14 cellular contexts compared by ENCODE assay signal in the genomic region with DNA sequence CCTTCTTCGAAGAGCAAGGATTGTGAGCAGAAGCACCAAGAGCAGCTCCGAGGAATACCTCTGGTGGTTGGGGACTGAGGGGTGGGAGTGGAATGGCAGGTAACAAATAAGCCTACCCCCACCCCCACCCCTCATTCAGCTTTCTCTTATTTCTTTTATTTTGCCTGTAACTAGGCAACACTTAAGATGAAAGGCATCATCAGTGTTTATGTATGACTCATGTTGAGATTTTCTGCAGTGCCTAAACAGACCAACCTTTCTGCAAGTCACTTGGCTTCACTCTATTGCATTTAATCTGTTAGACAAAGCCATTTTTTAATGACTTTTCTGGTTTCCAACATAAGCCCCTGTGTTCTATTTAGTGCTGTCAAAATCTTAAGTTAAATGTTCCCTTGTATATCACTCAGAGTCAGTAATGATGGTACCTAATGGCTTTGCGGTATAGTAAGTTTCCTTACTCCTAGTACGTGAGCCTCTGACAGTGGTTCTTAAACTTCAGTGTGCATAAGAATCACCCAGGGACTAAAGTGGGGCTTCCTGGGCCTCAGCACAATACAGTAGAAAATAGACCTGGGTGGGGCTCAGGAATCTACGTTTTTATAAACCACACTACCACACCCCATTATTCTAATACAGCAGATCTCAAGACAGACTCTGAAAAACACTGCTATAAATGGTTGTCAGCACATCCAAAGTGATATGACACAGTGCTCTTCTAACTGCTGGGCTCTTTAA. TPM values are rescaled to one million over a fixed set of nuclear protein-coding genes. Genes with fewer than 3 reads are reported as not detected.
DNase-seq lines count a peak whose midpoint lies in the region; ATAC-seq and TF ChIP-seq lines count a peak whose summit lies in the region.
"Had no signal": no experiment of that assay in that cellular context is flagged by ENCODE, and none has a peak within 500 bp of the region (broad histone marks: within the 10 kb centered on the region; RNA-seq: fewer than 3 reads in every experiment).

No MANE protein-coding gene starts in this region.

- DNase-seq in MCF 10A (ENCODE audit: unreplicated experiment) (peak; percentile 9), breast epithelium (ENCODE audit: low spot score in 2 of 2) (no peak), brain microvascular endothelial cell (peak; percentile 57), kidney tubule cell (ENCODE audit: low spot score) (peak; percentile 68), type B pancreatic cell (ENCODE audit: extremely low spot score, unreplicated experiment) (no peak), aorta (no peak), RPMI8226 (no peak)
- DNase-seq: activated T-cell treated with anti-CD3 and anti-CD28 coated beads, Interleukin-2, amount 50 U/mL, for 48 hours; gastrocnemius medialis; lower lobe of right lung; NCI-H2081 treated with DMSO at 0.1 percent for 48 hours had no signal

- no peaks in the 10 kb centered on the region for H3K9me3 ChIP-seq in breast epithelium
- no peaks in the 10 kb centered on the region for H3K9me3 ChIP-seq in aorta (ENCODE audit: control insufficient read depth, low read length)
- H3K9me3 ChIP-seq: gastrocnemius medialis, lower lobe of right lung had no signal

- H3K27ac Mint-ChIP-seq in MCF 10A (ENCODE audit: low read depth, unreplicated experiment) (peak overlapping the region; percentile 4), type B pancreatic cell (peak overlapping the region; percentile 20)
- H3K27ac Mint-ChIP-seq: WTC11 had no signal

- H3K36me3 Mint-ChIP-seq in MCF 10A (ENCODE audit: insufficient read depth, unreplicated experiment) (no peaks in the 10 kb centered on the region), type B pancreatic cell (no peaks in the 10 kb centered on the region)
- H3K36me3 Mint-ChIP-seq: WTC11 had no signal

- no peaks in the 10 kb centered on the region for H3K9me3 Mint-ChIP-seq in MCF 10A (ENCODE audit: unreplicated experiment)
- peaks cover 6% of the 10 kb centered on the region for H3K9me3 Mint-ChIP-seq in type B pancreatic cell
- H3K9me3 Mint-ChIP-seq: WTC11 had no signal

- H3K27ac ChIP-seq in breast epithelium (no peak overlapping the region), brain microvascular endothelial cell (peak overlapping the region; percentile 15), aorta (ENCODE audit: low read depth in 1 of 2, low read length in 2 of 2) (no peak overlapping the region)
- H3K27ac ChIP-seq: cardiac muscle cell, lower lobe of right lung had no signal

- WGBS in aorta, 2 donors, result 22 to 63% methylated on average over 5 of the region's 5 CpGs

- CTCF ChIA-PET in MCF 10A (lab: Yijun Ruan, JAX), result interaction anchor here (0.6 kb wide), 1 partner anchor 649 kb away, joined by 3 read pairs; no protein-coding TSS in a partner anchor

- TF ChIP-seq CTCF in MCF 10A (IDR thresholded peaks at IDR 0.05; ENCODE audit: unreplicated experiment), result no peak
- TF ChIP-seq CTCF in breast epithelium (IDR thresholded peaks at IDR 0.05), result no peak
- TF ChIP-seq CTCF in brain microvascular endothelial cell (IDR thresholded peaks at IDR 0.05; ENCODE audit: low read depth, low read length, missing control alignments), result no peak
- TF ChIP-seq CTCF in type B pancreatic cell (conservative IDR thresholded peaks at IDR 0.05), result no peak

- intact Hi-C loops in MCF 10A (cut with micrococcal nuclease), result no loop called here
- intact Hi-C loops in breast epithelium (cut with DNase I; ENCODE audit: low total_unique reads), result no loop called here
- intact Hi-C loops in aorta (cut with DNase I), result no loop called here

- H3K27me3 ChIP-seq in breast epithelium (no peaks in the 10 kb centered on the region), brain microvascular endothelial cell (replicated peaks) (peaks cover 3% of the 10 kb centered on the region), aorta (ENCODE audit: control insufficient read depth in 1 of 2, insufficient read depth in 2 of 2, low read length in 1 of 2) (no peaks in the 10 kb centered on the region)
- H3K27me3 ChIP-seq: cardiac muscle cell, gastrocnemius medialis had no signal

- H3K4me3 Mint-ChIP-seq in MCF 10A (ENCODE audit: unreplicated experiment) (no peak overlapping the region), type B pancreatic cell (no peak overlapping the region)
- H3K4me3 Mint-ChIP-seq: WTC11 had no signal

- H3K36me3 ChIP-seq in breast epithelium, result no peaks in the 10 kb centered on the region
- H3K36me3 ChIP-seq in brain microvascular endothelial cell (replicated peaks), result no peaks in the 10 kb centered on the region
- H3K36me3 ChIP-seq in aorta (ENCODE audit: control insufficient read depth in 1 of 2, insufficient read depth in 2 of 2, low read length in 1 of 2), result no peaks in the 10 kb centered on the region
- H3K36me3 ChIP-seq: cardiac muscle cell, gastrocnemius medialis, lower lobe of right lung had no signal

- H3K27me3 Mint-ChIP-seq in MCF 10A (ENCODE audit: insufficient read depth, unreplicated experiment) (peaks cover 20% of the 10 kb centered on the region), type B pancreatic cell (peaks cover 3% of the 10 kb centered on the region)

- no peak overlapping the region for H3K4me3 ChIP-seq in breast epithelium
- H3K4me3 ChIP-seq in brain microvascular endothelial cell (ENCODE audit: low read depth, low read length), result no peak overlapping the region
- H3K4me3 ChIP-seq in aorta (ENCODE audit: low read length in 2 of 2), result no peak overlapping the region
- H3K4me3 ChIP-seq: cardiac muscle cell, gastrocnemius medialis, lower lobe of right lung had no signal

- BruUV-seq in MCF 10A (replicated peaks; lab: Mats Ljungman, UMichigan), result no TSS peak

- in situ Hi-C loops in brain microvascular endothelial cell (cut with HindIII; ENCODE audit: low pct_ligation_motif_present, low sequenced_read_pairs), result no loop called here

- H3K4me1 ChIP-seq in breast epithelium (no peaks in the 10 kb centered on the region), aorta (ENCODE audit: control insufficient read depth in 1 of 2, insufficient read depth in 2 of 2, low read length in 2 of 2) (peaks cover 0 to 3% of the 10 kb centered on the region in 2 donors)
- H3K4me1 ChIP-seq: lower lobe of right lung had no signal

- POLR2A ChIA-PET in MCF 10A (lab: Yijun Ruan, JAX), result no interaction called here

- ATAC-seq in aorta (ENCODE audit: low FRiP score) (no peak), GM19035 (IDR thresholded peaks at IDR 0.05; ENCODE audit: unreplicated experiment) (no peak)
- ATAC-seq: lower lobe of right lung, WTC11 had no signal

- H3K4me1 Mint-ChIP-seq in MCF 10A (ENCODE audit: insufficient read depth, unreplicated experiment) (no peaks in the 10 kb centered on the region), type B pancreatic cell (ENCODE audit: unreplicated experiment) (peaks cover 9% of the 10 kb centered on the region)

- TF ChIP-seq POLR2A in breast epithelium (IDR thresholded peaks at IDR 0.05), result no peak

RNA-seq across cellular contexts. Expression of gene CASQ2, which starts 20.0 kb away (rescaled TPM):
- not detected in 2 replicates for total RNA-seq in MCF 10A (2022)
- total RNA-seq in breast epithelium, result 1 to 10 TPM; 2.1 to 3.3 (median 2.6) TPM
- total RNA-seq in type B pancreatic cell (ENCODE audit: low replicate concordance), result 0.14 TPM in 1 of 2 replicates, not detected in the other
- 10 to 100 TPM; 21.3 to 47.9 TPM for total RNA-seq in aorta
- polyA plus RNA-seq in aorta, result 1 to 10 TPM; 2.8 to 9.0 TPM
- total RNA-seq: WTC11 had no signal

Comparison
In these comparisons a context has a peak if more than half of its experiments do, and no peak if none do; other contexts are left out.
1. DNase-seq: peak in MCF 10A (single experiment), brain microvascular endothelial cell (single experiment) and kidney tubule cell (single experiment); none in breast epithelium (0 of 2), type B pancreatic cell (single experiment), aorta (0 of 2) and RPMI8226 (single experiment).
2. RNA of gene CASQ2, which starts 20.0 kb away (total RNA-seq): 21.3 to 47.9 TPM in aorta; 2.1 to 3.3 TPM in breast epithelium, 0.14 TPM in type B pancreatic cell and not detected in MCF 10A; every median in the first group is over 4 times any median in the second.